9 cellular contexts compared by ENCODE assay signal in genomic region chr9:136965771-136966484, GRCh38. TPM values are rescaled to one million over a fixed set of nuclear protein-coding genes. Genes with fewer than 3 reads are reported as not detected.
A peak's percentile ranks its signal among the peaks of the same experiment; 100 is the strongest.
DNase-seq lines count a peak whose midpoint lies in the region; ATAC-seq lines count a peak whose summit lies in the region.
"Had no signal": no experiment of that assay in that cellular context is flagged by ENCODE, and none has a peak within 500 bp of the region (broad histone marks: within the 10 kb centered on the region; RNA-seq: fewer than 3 reads in every experiment).

No MANE protein-coding gene starts in this region.

- H3K27ac ChIP-seq in substantia nigra (ENCODE audit: low read depth, low read length, poor library complexity, severe bottlenecking), result peak overlapping the region; percentile 44

- no peaks in the 10 kb centered on the region for H3K9me3 Mint-ChIP-seq in activated CD8-positive, alpha-beta T cell treated with anti-CD3 and anti-CD28 coated beads, Interleukin-2, amount 10 ng/mL, durations not matched to agents 7 days and 5 days (ENCODE audit: insufficient read depth)

- CTCF ChIA-PET in activated CD8-positive, alpha-beta T cell treated with anti-CD3 and anti-CD28 coated beads, Interleukin-2, amount 10 ng/mL, durations not matched to agents 7 days and 5 days (lab: Charles Lee), result interaction anchor here (1.1 to 3.6 kb wide), 4 partner anchors 10 to 68 kb away, joined by 4 to 11 read pairs (median 8); no protein-coding TSS in a partner anchor

- no peaks in the 10 kb centered on the region for H3K27me3 Mint-ChIP-seq in activated CD8-positive, alpha-beta T cell treated with anti-CD3 and anti-CD28 coated beads, Interleukin-2, amount 10 ng/mL, durations not matched to agents 7 days and 5 days (ENCODE audit: low read depth)

- H3K27ac Mint-ChIP-seq in activated CD8-positive, alpha-beta T cell treated with anti-CD3 and anti-CD28 coated beads, Interleukin-2, amount 10 ng/mL, durations not matched to agents 7 days and 5 days, result peak overlapping the region; percentile 89

- peaks cover 39% of the 10 kb centered on the region for H3K4me1 Mint-ChIP-seq in activated CD8-positive, alpha-beta T cell treated with anti-CD3 and anti-CD28 coated beads, Interleukin-2, amount 10 ng/mL, durations not matched to agents 7 days and 5 days (ENCODE audit: low read depth)

- no peaks in the 10 kb centered on the region for H3K36me3 Mint-ChIP-seq in activated CD8-positive, alpha-beta T cell treated with anti-CD3 and anti-CD28 coated beads, Interleukin-2, amount 10 ng/mL, durations not matched to agents 7 days and 5 days (ENCODE audit: low read depth)

- DNase-seq in activated T-cell treated with anti-CD3 and anti-CD28 coated beads, Interleukin-2, amount 50 U/mL, for 1 hour, result peak; percentile 39
- DNase-seq in activated T-cell treated with anti-CD3 and anti-CD28 coated beads, Interleukin-2, amount 50 U/mL, for 48 hours, result no peak
- DNase-seq in activated CD8-positive, alpha-beta T cell treated with anti-CD3 and anti-CD28 coated beads, Interleukin-2, amount 10 ng/mL, durations not matched to agents 7 days and 5 days, result peak; percentile 72
- DNase-seq in hippocampal formation (lab: John Stamatoyannopoulos, UW) (peak; percentile 57 to 88), substantia nigra (lab: John Stamatoyannopoulos, UW) (peak in 40 of 49 donors; percentile 35 to 92 (median 74)), GOT3 (lab: John Stamatoyannopoulos, UW) (no peak)
- no peak for DNase-seq in stimulated activated naive CD4-positive, alpha-beta T cell treated with Interleukin-2 at 50 U/mL for 16 hours (lab: John Stamatoyannopoulos, UW)
- DNase-seq: BE2C had no signal

- H3K4me3 Mint-ChIP-seq in activated CD8-positive, alpha-beta T cell treated with anti-CD3 and anti-CD28 coated beads, Interleukin-2, amount 10 ng/mL, durations not matched to agents 7 days and 5 days, result peak overlapping the region; percentile 39

- POLR2A ChIA-PET in activated CD8-positive, alpha-beta T cell treated with anti-CD3 and anti-CD28 coated beads, Interleukin-2, amount 10 ng/mL, durations not matched to agents 7 days and 5 days (lab: Charles Lee), result no interaction called here

- peak; percentile 62 for ATAC-seq in activated CD8-positive, alpha-beta T cell treated with anti-CD3 and anti-CD28 coated beads, Interleukin-2, amount 10 ng/mL, durations not matched to agents 7 days and 5 days
- no peak for ATAC-seq in HG02973 (IDR thresholded peaks at IDR 0.05; ENCODE audit: unreplicated experiment)

RNA-seq across cellular contexts. Expression of gene PTGDS, which starts 11.4 kb away (rescaled TPM):
- 1 to 10 TPM; 1.2 to 1.4 TPM for total RNA-seq in activated CD8-positive, alpha-beta T cell treated with anti-CD3 and anti-CD28 coated beads, Interleukin-2, amount 10 ng/mL, durations not matched to agents 7 days and 5 days

RNA-seq across cellular contexts. Expression of gene LCN12, which starts 13.9 kb away (rescaled TPM):
- total RNA-seq in activated CD8-positive, alpha-beta T cell treated with anti-CD3 and anti-CD28 coated beads, Interleukin-2, amount 10 ng/mL, durations not matched to agents 7 days and 5 days, result 1 to 10 TPM; 1.0 to 1.7 TPM

RNA-seq across cellular contexts. Expression of gene LCNL1, which starts 16.9 kb away (rescaled TPM):
- not detected for total RNA-seq in activated CD8-positive, alpha-beta T cell treated with anti-CD3 and anti-CD28 coated beads, Interleukin-2, amount 10 ng/mL, durations not matched to agents 7 days and 5 days

RNA-seq across cellular contexts. Expression of gene C8G, which starts 20.9 kb away (rescaled TPM):
- total RNA-seq in activated CD8-positive, alpha-beta T cell treated with anti-CD3 and anti-CD28 coated beads, Interleukin-2, amount 10 ng/mL, durations not matched to agents 7 days and 5 days, result 1 to 10 TPM; 1.4 to 1.5 TPM

RNA-seq across cellular contexts. Expression of gene FBXW5, which starts 21.4 kb away (rescaled TPM):
- total RNA-seq in activated CD8-positive, alpha-beta T cell treated with anti-CD3 and anti-CD28 coated beads, Interleukin-2, amount 10 ng/mL, durations not matched to agents 7 days and 5 days, result 100 to 1,000 TPM; 103 to 104 TPM

Comparison
In these comparisons a context has a peak if more than half of its experiments do, and no peak if none do; other contexts are left out.
1. DNase-seq: peak in activated T-cell treated with anti-CD3 and anti-CD28 coated beads, Interleukin-2, amount 50 U/mL, for 1 hour (single experiment), activated CD8-positive, alpha-beta T cell treated with anti-CD3 and anti-CD28 coated beads, Interleukin-2, amount 10 ng/mL, durations not matched to agents 7 days and 5 days (single experiment), hippocampal formation (2 of 2) and substantia nigra (40 of 49); none in activated T-cell treated with anti-CD3 and anti-CD28 coated beads, Interleukin-2, amount 50 U/mL, for 48 hours (0 of 2), GOT3 (single experiment) and stimulated activated naive CD4-positive, alpha-beta T cell treated with Interleukin-2 at 50 U/mL for 16 hours (single experiment).